8 cellular contexts compared by ENCODE assay signal in the genomic region with DNA sequence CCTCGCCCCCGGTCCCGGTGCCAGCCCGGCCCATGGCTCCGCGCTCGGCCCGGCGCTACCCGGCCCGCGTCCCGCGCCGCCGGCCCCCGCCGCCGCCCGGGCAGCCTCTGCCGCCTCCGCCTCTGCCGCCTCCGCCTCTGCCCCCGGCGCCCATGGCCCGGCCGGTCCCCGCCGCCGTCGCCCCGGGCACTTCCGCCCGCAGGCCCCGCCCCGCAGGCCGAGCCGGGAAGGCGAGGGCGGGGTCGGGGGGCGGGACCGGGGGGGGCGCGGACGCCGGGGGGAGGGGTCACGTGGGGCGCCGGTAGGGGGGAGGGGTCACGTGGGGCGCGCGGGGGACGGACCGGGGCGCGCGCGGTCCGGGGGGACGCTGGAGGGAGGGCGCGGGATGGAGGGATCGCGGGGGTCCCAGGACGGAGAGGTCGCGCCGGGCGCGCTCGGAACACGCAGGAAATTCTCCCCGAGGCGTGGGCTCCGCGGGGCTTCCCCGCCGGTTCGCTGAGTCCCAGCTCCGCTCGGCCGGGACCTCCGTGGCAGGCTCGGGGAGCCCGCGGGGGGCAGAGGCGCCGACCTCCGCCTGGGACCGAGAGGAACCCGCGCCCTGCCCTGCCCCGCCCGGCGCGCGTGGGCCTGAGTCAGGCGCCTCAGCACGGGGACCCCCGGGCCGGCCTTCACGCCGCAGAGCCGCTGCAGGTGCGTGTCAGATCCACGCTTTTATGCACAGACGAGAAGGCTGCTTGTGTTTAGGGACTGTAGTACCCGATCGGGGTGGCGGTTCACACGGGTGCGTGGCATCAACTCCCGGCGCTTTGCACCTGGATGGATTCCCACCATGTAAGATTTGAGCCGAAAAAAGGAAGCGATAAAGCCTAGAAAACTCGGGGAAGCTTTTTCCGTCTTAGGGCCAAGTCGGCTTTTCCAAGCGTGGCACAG. TPM values are rescaled to one million over a fixed set of nuclear protein-coding genes. Genes with fewer than 3 reads are reported as not detected.
A peak's percentile ranks its signal among the peaks of the same experiment; 100 is the strongest.
DNase-seq lines count a peak whose midpoint lies in the region; ATAC-seq and TF ChIP-seq lines count a peak whose summit lies in the region.

TSS of gene PGAP6 (minus strand) at position 191 of the 930 bp plus-strand sequence. CDS start at position 34, 157 bp downstream.

- peak within 1 kb of the TSS; percentile 89 for H3K4me3 Mint-ChIP-seq in dendritic cell treated with granulocyte-macrophage colony-stimulating factor and Interleukin-4, amounts not matched to agents 40 ng/mL and 50 ng/mL, for 4 days

- H3K4me1 Mint-ChIP-seq in dendritic cell treated with granulocyte-macrophage colony-stimulating factor and Interleukin-4, amounts not matched to agents 40 ng/mL and 50 ng/mL, for 4 days (ENCODE audit: low read depth), result peaks cover 45% of the 10 kb centered on the region

- no peaks in the 10 kb centered on the region for H3K9me3 ChIP-seq in MM.1S (replicated peaks; ENCODE audit: insufficient read depth, low read length)
- no peaks in the 10 kb centered on the region for H3K9me3 ChIP-seq in liver (ENCODE audit: control insufficient read depth in 4 of 4, low read length in 3 of 4)

- peak within 1 kb of the TSS; percentile 74 for H3K27ac Mint-ChIP-seq in dendritic cell treated with granulocyte-macrophage colony-stimulating factor and Interleukin-4, amounts not matched to agents 40 ng/mL and 50 ng/mL, for 4 days

- H2AFZ ChIP-seq in MM.1S (ENCODE audit: low read length), result peak within 1 kb of the TSS; percentile 93

- no peak within 1 kb of the TSS for H3K27ac ChIP-seq in MM.1S (ENCODE audit: low read length)
- H3K27ac ChIP-seq in liver (ENCODE audit: low read depth in 1 of 2, low read length in 2 of 2), result peak within 1 kb of the TSS; percentile 35 to 59

- intact Hi-C loops in dendritic cell treated with granulocyte-macrophage colony-stimulating factor and Interleukin-4, amounts not matched to agents 40 ng/mL and 50 ng/mL, for 4 days (cut with micrococcal nuclease), result loop anchor here (1.0 kb wide), 1 partner anchor 14 kb away; no protein-coding TSS in a partner anchor

- H4K20me1 ChIP-seq in MM.1S (ENCODE audit: insufficient read depth, low read length), result no peaks in the 10 kb centered on the region

- no peaks in the 10 kb centered on the region for H3K9me2 ChIP-seq in MM.1S (replicated peaks; ENCODE audit: insufficient read depth, low read length)

- H3K27me3 Mint-ChIP-seq in dendritic cell treated with granulocyte-macrophage colony-stimulating factor and Interleukin-4, amounts not matched to agents 40 ng/mL and 50 ng/mL, for 4 days, result peaks cover 6% of the 10 kb centered on the region

- peaks cover 29% of the 10 kb centered on the region for H3K36me3 Mint-ChIP-seq in dendritic cell treated with granulocyte-macrophage colony-stimulating factor and Interleukin-4, amounts not matched to agents 40 ng/mL and 50 ng/mL, for 4 days (ENCODE audit: low read depth)

- H3K79me2 ChIP-seq in MM.1S (ENCODE audit: low read length), result peaks cover 29% of the 10 kb centered on the region

- under 1% methylated on average over 123 of the region's 123 CpGs for WGBS in liver

- H3K4me1 ChIP-seq in MM.1S (ENCODE audit: low read length) (peaks cover 16% of the 10 kb centered on the region), liver (ENCODE audit: control insufficient read depth in 4 of 4, insufficient read depth in 4 of 4, low read length in 3 of 4) (peaks cover 0 to 26% (median 15%) of the 10 kb centered on the region in 4 donors)

- H3K9ac ChIP-seq in MM.1S (ENCODE audit: low read length) (peak within 1 kb of the TSS; percentile 77), liver (ENCODE audit: low read depth in 1 of 2, low read length in 2 of 2) (peak within 1 kb of the TSS; percentile 71 to 72)

- H3K27me3 ChIP-seq in MM.1S (replicated peaks; ENCODE audit: insufficient read depth, low read length) (no peaks in the 10 kb centered on the region), liver (ENCODE audit: control insufficient read depth in 4 of 4, insufficient read depth in 4 of 4, low read length in 3 of 4) (no peaks in the 10 kb centered on the region)

- H3K4me2 ChIP-seq in MM.1S (ENCODE audit: low read depth, low read length), result peak within 1 kb of the TSS; percentile 100

- no peak for TF ChIP-seq RAD21 in liver (IDR thresholded peaks at IDR 0.05)

- peaks cover 13% of the 10 kb centered on the region for H3F3A ChIP-seq in MM.1S (ENCODE audit: insufficient read depth, low read length)

- H3K36me3 ChIP-seq in MM.1S (replicated peaks; ENCODE audit: insufficient read depth, low read length) (no peaks in the 10 kb centered on the region), liver (ENCODE audit: control insufficient read depth in 4 of 4, insufficient read depth in 3 of 4, low read depth in 1 of 4, low read length in 3 of 4) (peaks cover 0 to 2% (median under 1%) of the 10 kb centered on the region in 4 donors)

- H3K4me3 ChIP-seq in MM.1S (ENCODE audit: low read length) (peak within 1 kb of the TSS; percentile 90), liver (ENCODE audit: low read depth in 1 of 3, low read length in 3 of 3) (peak within 1 kb of the TSS; percentile 69 to 87 (median 80))

- H3K9me3 Mint-ChIP-seq in dendritic cell treated with granulocyte-macrophage colony-stimulating factor and Interleukin-4, amounts not matched to agents 40 ng/mL and 50 ng/mL, for 4 days, result no peaks in the 10 kb centered on the region

- ATAC-seq in GM21515 (IDR thresholded peaks at IDR 0.05; ENCODE audit: unreplicated experiment) (peak; percentile 47), HG03565 (IDR thresholded peaks at IDR 0.05; ENCODE audit: unreplicated experiment) (no peak)

- TF ChIP-seq CTCF in MM.1S (IDR thresholded peaks at IDR 0.05; ENCODE audit: low read length) (no peak), liver (IDR thresholded peaks at IDR 0.05; ENCODE audit: low read depth, low read length, missing input control) (no peak)

- DNase-seq in DMS53 (lab: John Stamatoyannopoulos, UW), result peak; percentile 83
- DNase-seq in MM.1S, result peak; percentile 76
- peak; percentile 66 for DNase-seq in activated CD4-positive, alpha-beta T cell treated with anti-CD3 and anti-CD28 coated beads for 48 hours
- peak; percentile 59 for DNase-seq in stimulated activated CD4-positive, alpha-beta T cell treated with anti-CD3 and anti-CD28 coated beads, Interleukin-2, amount 100 ng/mL, for 4 hours (ENCODE audit: low read depth)

TF ChIP-seq in liver, 16 proteins besides CTCF, POLR2A, EP300 and RAD21:
- no peak for TF ChIP-seq NR2F2 (IDR thresholded peaks at IDR 0.05)
- TF ChIP-seq MAX (IDR thresholded peaks at IDR 0.05), result no peak
TF ChIP-seq in liver: peak in this region for 0.

RNA-seq across cellular contexts. Expression of gene PGAP6, which starts in this region (rescaled TPM):
- total RNA-seq in liver, result 10 to 100 TPM; 34.4 to 41.7 TPM
- polyA plus RNA-seq in liver, result 10 to 100 TPM; 18.9 to 50.5 TPM
